ENCODE assay signal across 1 cellular context in genomic region chr5:132013711-132014110, GRCh38.
TF ChIP-seq lines count a peak whose summit lies in the region.

No MANE protein-coding gene starts in this region.

TF ChIP-seq in IMR-90, 13 proteins besides CTCF, POLR2A, EP300 and RAD21:
- TF ChIP-seq RFX5 (IDR thresholded peaks at IDR 0.05; ENCODE audit: low read depth, low read length) (no peak), ELK1 (IDR thresholded peaks at IDR 0.05; ENCODE audit: borderline replicate concordance, low read depth, low read length) (no peak), MAFK (IDR thresholded peaks at IDR 0.05; ENCODE audit: low read depth, low read length) (no peak), NFE2L2 (IDR thresholded peaks at IDR 0.05; ENCODE audit: low read depth, low read length) (no peak), SMC3 (IDR thresholded peaks at IDR 0.05; ENCODE audit: low read depth, low read length) (no peak), MXI1 (IDR thresholded peaks at IDR 0.05; ENCODE audit: borderline replicate concordance, low read depth, low read length) (no peak), BHLHE40 (IDR thresholded peaks at IDR 0.05; ENCODE audit: low read depth, low read length) (no peak), RCOR1 (IDR thresholded peaks at IDR 0.05; ENCODE audit: insufficient replicate concordance, low read length) (no peak), FOS (IDR thresholded peaks at IDR 0.05; ENCODE audit: low read depth, low read length) (no peak), CHD1 (IDR thresholded peaks at IDR 0.05; ENCODE audit: low read depth, low read length) (no peak), CEBPB (IDR thresholded peaks at IDR 0.05; ENCODE audit: low read depth, low read length) (no peak)
- TF ChIP-seq, protein P1, sequence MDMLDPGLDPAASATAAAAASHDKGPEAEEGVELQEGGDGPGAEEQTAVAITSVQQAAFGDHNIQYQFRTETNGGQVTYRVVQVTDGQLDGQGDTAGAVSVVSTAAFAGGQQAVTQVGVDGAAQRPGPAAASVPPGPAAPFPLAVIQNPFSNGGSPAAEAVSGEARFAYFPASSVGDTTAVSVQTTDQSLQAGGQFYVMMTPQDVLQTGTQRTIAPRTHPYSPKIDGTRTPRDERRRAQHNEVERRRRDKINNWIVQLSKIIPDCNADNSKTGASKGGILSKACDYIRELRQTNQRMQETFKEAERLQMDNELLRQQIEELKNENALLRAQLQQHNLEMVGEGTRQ (IDR thresholded peaks at IDR 0.05; ENCODE audit: low read depth, low read length): no peak
